ENCODE assay signal across 8 cellular contexts in the genomic region with DNA sequence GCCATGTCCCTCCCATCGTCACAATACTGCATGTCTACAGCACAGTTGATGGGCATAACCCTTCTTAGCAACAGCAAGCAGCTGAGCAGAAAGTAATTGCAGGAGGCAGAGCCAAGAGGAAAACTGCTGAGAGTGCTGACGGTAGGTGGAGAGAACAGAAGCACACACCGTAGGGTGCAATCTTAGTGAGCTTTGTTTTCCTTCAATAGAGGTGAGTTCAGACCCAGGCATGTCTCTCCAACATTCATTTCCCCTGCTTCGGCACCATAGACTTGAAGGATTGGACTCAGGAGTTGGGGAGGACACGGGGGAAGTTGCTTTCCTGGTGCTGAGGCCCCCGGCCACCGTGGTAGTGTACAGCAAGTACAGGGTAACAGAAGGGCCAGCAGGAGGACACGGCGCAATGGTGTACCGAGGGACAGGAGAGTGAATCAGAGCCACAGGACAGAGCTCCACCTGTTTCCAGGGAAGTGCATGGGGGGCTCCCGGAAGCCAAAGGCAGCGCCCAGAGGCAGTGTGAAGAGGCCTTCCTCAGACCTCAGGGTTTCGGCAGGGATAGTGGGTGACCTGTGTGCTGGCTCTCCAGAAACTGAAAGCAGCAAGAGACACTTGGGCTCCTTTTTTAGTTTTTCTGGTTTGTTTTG.
DNase-seq lines count a peak whose midpoint lies in the region; ATAC-seq and TF ChIP-seq lines count a peak whose summit lies in the region.

No MANE protein-coding gene starts in this region.

- H3K4me2 ChIP-seq in DND-41 (ENCODE audit: insufficient read depth, low read length): no peak overlapping the region; the same call in 1 of the 2 replicates

- no peak for TF ChIP-seq CTCF in DND-41 (IDR thresholded peaks at IDR 0.05; ENCODE audit: borderline replicate concordance, extremely low read depth, low read length, poor library complexity, severe bottlenecking)

- H3K27me3 ChIP-seq in DND-41 (ENCODE audit: insufficient read depth, low read length, poor library complexity): no peaks in the 10 kb centered on the region
- no peaks in the 10 kb centered on the region for H3K27me3 ChIP-seq in HUES6 (ENCODE audit: control insufficient read depth, insufficient read depth, low read length)

- H3K4me1 ChIP-seq in DND-41 (ENCODE audit: insufficient read depth, low read length) (peaks cover 17% of the 10 kb centered on the region), HUES6 (ENCODE audit: control insufficient read depth, insufficient read depth, low read length) (peaks cover 29% of the 10 kb centered on the region)

- no peak for DNase-seq in DND-41
- DNase-seq in SHP77 treated with DMSO at 0.1 percent for 48 hours (lab: John Stamatoyannopoulos, UW): peak; percentile 87
- DNase-seq in iPS-NIHi11 (ENCODE audit: low spot score): peak; percentile 61
- no peak for DNase-seq in medulla oblongata (ENCODE audit: extremely low spot score)
- no peak for DNase-seq in activated CD4-positive, CD25-positive, alpha-beta regulatory T cell (lab: John Stamatoyannopoulos, UW)

- H3K36me3 ChIP-seq in DND-41 (ENCODE audit: insufficient read depth, low read length): no peaks in the 10 kb centered on the region
- H3K36me3 ChIP-seq in HUES6 (ENCODE audit: control insufficient read depth, insufficient read depth, low read length): no peaks in the 10 kb centered on the region

- H3K79me2 ChIP-seq in DND-41 (ENCODE audit: insufficient read depth, low read length): no peaks in the 10 kb centered on the region

- peak; percentile 22; the same call in 1 of the 3 replicates for ATAC-seq in DND-41 (ENCODE audit: insufficient read depth, low read depth)
- ATAC-seq in GM21390 (IDR thresholded peaks at IDR 0.05; ENCODE audit: unreplicated experiment): peak; percentile 45
- no peak for ATAC-seq in HG02870 (IDR thresholded peaks at IDR 0.05; ENCODE audit: unreplicated experiment)

- H3K9me3 ChIP-seq in DND-41 (ENCODE audit: insufficient read depth, low read length, severe bottlenecking) (no peaks in the 10 kb centered on the region), HUES6 (ENCODE audit: control insufficient read depth, insufficient read depth, low read depth, low read length) (no peaks in the 10 kb centered on the region)

- H3K9ac ChIP-seq in DND-41 (ENCODE audit: low read depth, low read length): no peak overlapping the region
- H3K9ac ChIP-seq in HUES6 (ENCODE audit: low read length): peak overlapping the region; percentile 55

- no peaks in the 10 kb centered on the region for H4K20me1 ChIP-seq in DND-41 (ENCODE audit: insufficient read depth, low read length)

- H3K4me3 ChIP-seq in DND-41 (ENCODE audit: low read depth in 1 of 2, low read length in 2 of 2): no peak overlapping the region
- peak overlapping the region; percentile 33 for H3K4me3 ChIP-seq in HUES6 (ENCODE audit: low read depth, low read length)

- H2AFZ ChIP-seq in DND-41 (ENCODE audit: low read depth, low read length): peak overlapping the region; percentile 64; the same call in 1 of the 2 replicates

- H3K27ac ChIP-seq in DND-41 (ENCODE audit: low read length) (no peak overlapping the region), HUES6 (ENCODE audit: low read depth, low read length) (peak overlapping the region; percentile 59)

Comparison
In these comparisons a context has a peak if more than half of its experiments do, and no peak if none do; other contexts are left out.
1. DNase-seq: peak in SHP77 treated with DMSO at 0.1 percent for 48 hours (single experiment) and iPS-NIHi11 (single experiment); none in DND-41 (single experiment), medulla oblongata (single experiment) and activated CD4-positive, CD25-positive, alpha-beta regulatory T cell (0 of 4).